19 cellular contexts compared by ENCODE assay signal in genomic region chr3:127472506-127472905, GRCh38.
DNase-seq lines count a peak whose midpoint lies in the region; ATAC-seq, FAIRE-seq and TF ChIP-seq lines count a peak whose summit lies in the region.
"Had no signal": no experiment of that assay in that cellular context is flagged by ENCODE, and none has a peak within 500 bp of the region (broad histone marks: within the 10 kb centered on the region; RNA-seq: fewer than 3 reads in every experiment).

No MANE protein-coding gene starts in this region.

- H2BK12ac ChIP-seq in H1 (ENCODE audit: low read depth, low read length) (no peak overlapping the region), neuronal stem cell (ENCODE audit: low read length) (no peak overlapping the region)

- no peaks in the 10 kb centered on the region for H3K9me3 Mint-ChIP-seq in stimulated activated effector memory CD8-positive, alpha-beta T cell treated with anti-CD3 and anti-CD28 coated beads, Interleukin-12 subunit alpha, Interleukin-12 subunit beta, amount 100 ng/mL, for 72 hours
- H3K9me3 Mint-ChIP-seq: CD4-positive, alpha-beta T cell had no signal

- H2BK5ac ChIP-seq in H1 (ENCODE audit: low read depth, low read length) (no peak overlapping the region), neuronal stem cell (ENCODE audit: low read length) (no peak overlapping the region)

- H3K9me3 ChIP-seq in H1 (ENCODE audit: insufficient read depth in 2 of 2, low read depth in 1 of 2, low read length in 1 of 2) (no peaks in the 10 kb centered on the region), neuronal stem cell (replicated peaks in 1 of 2; ENCODE audit: control insufficient read depth in 2 of 2, insufficient read depth in 1 of 2, low read depth in 1 of 2, low read length in 2 of 2) (peaks cover 0 to 6% of the 10 kb centered on the region in 2 donors), PC-9 (ENCODE audit: insufficient read depth, low read depth) (no peaks in the 10 kb centered on the region)
- H3K9me3 ChIP-seq: A549, Caco-2 had no signal

- no peak for TF ChIP-seq EP300 in H1 (IDR thresholded peaks at IDR 0.05; ENCODE audit: borderline replicate concordance in 1 of 2, low read depth in 2 of 2, low read length in 2 of 2)

- H3K4me2 ChIP-seq in H1 (ENCODE audit: insufficient read depth in 1 of 2, low read depth in 2 of 2, low read length in 2 of 2), result no peak overlapping the region
- H3K4me2 ChIP-seq in neuronal stem cell (ENCODE audit: insufficient read depth, low read length, poor library complexity, severe bottlenecking), result no peak overlapping the region
- no peak overlapping the region for H3K4me2 ChIP-seq in PC-9
- H3K4me2 ChIP-seq: A549 had no signal

- no peaks in the 10 kb centered on the region for H3K27me3 ChIP-seq in H1 (replicated peaks in 1 of 4; ENCODE audit: control insufficient read depth in 3 of 4, extremely low read depth in 1 of 4, insufficient read depth in 3 of 4, low read length in 3 of 4)
- peaks cover 0 to 17% (median 0%) of the 10 kb centered on the region in 3 experiments for H3K27me3 ChIP-seq in neuronal stem cell (ENCODE audit: control insufficient read depth in 3 of 3, insufficient read depth in 3 of 3, low read depth in 1 of 3, low read length in 3 of 3)
- H3K27me3 ChIP-seq in PC-9 (ENCODE audit: insufficient read depth, low read depth), result peaks cover 38% of the 10 kb centered on the region
- H3K27me3 ChIP-seq: BLaER1 treated with 17β-estradiol and CSF1 and Interleukin-3, amounts not matched to agents 10 nM and 100 nM had no signal

- DNase-seq in H1 (ENCODE audit: low read depth in 1 of 2, low spot score in 2 of 2) (no peak), neuronal stem cell (ENCODE audit: low spot score) (no peak), NCI-H2081 (lab: John Stamatoyannopoulos, UW) (no peak), PC-9 (no peak)
- DNase-seq in stimulated activated effector memory CD8-positive, alpha-beta T cell treated with anti-CD3 and anti-CD28 coated beads, Interleukin-12 subunit alpha, Interleukin-12 subunit beta, amount 100 ng/mL, for 72 hours (ENCODE audit: low spot score in 2 of 2), result no peak
- DNase-seq: AML-193; CD4-positive, alpha-beta T cell; CD8-positive, alpha-beta T cell; GF-D8 had no signal

- no peaks in the 10 kb centered on the region for H3K4me1 Mint-ChIP-seq in stimulated activated effector memory CD8-positive, alpha-beta T cell treated with anti-CD3 and anti-CD28 coated beads, Interleukin-12 subunit alpha, Interleukin-12 subunit beta, amount 100 ng/mL, for 72 hours
- H3K4me1 Mint-ChIP-seq: B cell had no signal

- H3K79me2 ChIP-seq in H1 (ENCODE audit: control insufficient read depth in 1 of 2, insufficient read depth in 2 of 2, low read length in 2 of 2) (no peaks in the 10 kb centered on the region), PC-9 (ENCODE audit: low read depth) (no peaks in the 10 kb centered on the region)

- POLR2A ChIA-PET in H1 (lab: Charles Lee; ENCODE audit: partially characterized antibody), result interaction anchor here (0.7 kb wide), 1 partner anchor 620 kb away, joined by 3 read pairs; no protein-coding TSS in a partner anchor
- POLR2A ChIA-PET in PC-9 (lab: Charles Lee; ENCODE audit: unreplicated experiment), result interaction anchor here (0.5 kb wide), 1 partner anchor 149 kb away, joined by 4 read pairs; no protein-coding TSS in a partner anchor

- H3K4me3 Mint-ChIP-seq in stimulated activated effector memory CD8-positive, alpha-beta T cell treated with anti-CD3 and anti-CD28 coated beads, Interleukin-12 subunit alpha, Interleukin-12 subunit beta, amount 100 ng/mL, for 72 hours, result no peak overlapping the region
- H3K4me3 Mint-ChIP-seq: B cell; CD4-positive, alpha-beta T cell; CD8-positive, alpha-beta T cell had no signal

- peak; percentile 9 for ATAC-seq in stimulated activated effector memory CD8-positive, alpha-beta T cell treated with anti-CD3 and anti-CD28 coated beads, Interleukin-12 subunit alpha, Interleukin-12 subunit beta, amount 100 ng/mL, for 72 hours
- ATAC-seq: CD8-positive, alpha-beta T cell had no signal

- H3K27ac ChIP-seq in H1 (ENCODE audit: low read depth, low read length), result no peak overlapping the region
- H3K27ac ChIP-seq in neuronal stem cell (replicated peaks; ENCODE audit: low read length), result no peak overlapping the region
- no peak overlapping the region for H3K27ac ChIP-seq in PC-9
- H3K27ac ChIP-seq: 22Rv1; A549; BLaER1 treated with 17β-estradiol and CSF1 and Interleukin-3, amounts not matched to agents 10 nM and 100 nM; C4-2B had no signal

- no peaks in the 10 kb centered on the region for H3K9me2 ChIP-seq in PC-9 (ENCODE audit: insufficient read depth)

- H3K18ac ChIP-seq in H1 (ENCODE audit: extremely low read depth, low read length) (no peak overlapping the region), neuronal stem cell (ENCODE audit: low read length) (peak overlapping the region; percentile 84)

- peak overlapping the region; percentile 61; the same call in 1 of the 2 replicates for H2BK20ac ChIP-seq in H1 (ENCODE audit: low read length)

- TF ChIP-seq CTCF in H1 (IDR thresholded peaks at IDR 0.05; ENCODE audit: control extremely low read depth in 1 of 3, insufficient read depth in 1 of 3, low read depth in 1 of 3, low read length in 3 of 3) (no peak), PC-9 (conservative IDR thresholded peaks at IDR 0.05) (no peak)

- H2AK5ac ChIP-seq in H1 (ENCODE audit: low read depth, low read length), result no peak overlapping the region
- H2AK5ac ChIP-seq in neuronal stem cell (ENCODE audit: low read depth, low read length), result peak overlapping the region; percentile 76

- no peak overlapping the region for H3K27ac Mint-ChIP-seq in stimulated activated effector memory CD8-positive, alpha-beta T cell treated with anti-CD3 and anti-CD28 coated beads, Interleukin-12 subunit alpha, Interleukin-12 subunit beta, amount 100 ng/mL, for 72 hours
- H3K27ac Mint-ChIP-seq: B cell; CD4-positive, alpha-beta T cell; CD8-positive, alpha-beta T cell had no signal

- CTCF ChIA-PET in H1 (lab: Charles Lee; ENCODE audit: partially characterized antibody), result interaction anchor here (0.5 to 7.3 kb wide), 29 partner anchors 9 to 963 kb away, joined by 3 to 74 read pairs (median 4); partner anchors contain the start of genes MCM2 and PRR20G
- CTCF ChIA-PET in PC-9 (lab: Charles Lee), result interaction anchor here (0.7 kb wide), 1 partner anchor 941 kb away, joined by 3 read pairs; no protein-coding TSS in a partner anchor

- no peak overlapping the region for H3K23ac ChIP-seq in H1 (ENCODE audit: insufficient read length)
- H3K23ac ChIP-seq in neuronal stem cell (ENCODE audit: low read depth, low read length, poor library complexity), result no peak overlapping the region

- BruUV-seq in PC-9 (replicated peaks; lab: Mats Ljungman, UMichigan), result no TSS peak

- no peak overlapping the region for H3K56ac ChIP-seq in H1 (replicated peaks; ENCODE audit: insufficient read length, low read depth, low read length)

- FAIRE-seq in H1 (lab: Jason Lieb, UNC), result no peak
- FAIRE-seq: A549, D721Med, G401.6, GM12891, GM19239 had no signal

- H4K5ac ChIP-seq in H1 (ENCODE audit: insufficient read length, low read depth, low read length), result no peak overlapping the region

- no peaks in the 10 kb centered on the region for H4K20me1 ChIP-seq in H1 (replicated peaks in 1 of 2; ENCODE audit: control insufficient read depth in 1 of 2, insufficient read depth in 2 of 2, low read length in 2 of 2)
- no peaks in the 10 kb centered on the region for H4K20me1 ChIP-seq in PC-9 (ENCODE audit: insufficient read depth)

- WGBS in H1 (ENCODE audit: extremely low coverage in 1 of 2, insufficient coverage in 1 of 2, insufficient read length in 1 of 2, insufficient replicate concordance in 2 of 2, low coverage in 1 of 2, low lambda C conversion rate in 2 of 2, missing lambda C conversion rate in 1 of 2), 2 experiments, result 84% methylated on average over 7 of the region's 11 CpGs; no CpG with 5 or more reads in 1 of the 2 experiments
- WGBS in neuronal stem cell (ENCODE audit: extremely low coverage in 2 of 2, insufficient read length in 2 of 2, insufficient replicate concordance in 1 of 2), 2 donors, result no CpG with 5 or more reads among the region's 11 CpGs

- no peak for TF ChIP-seq RAD21 in H1 (IDR thresholded peaks at IDR 0.05 in 1 of 2, conservative IDR thresholded peaks at IDR 0.05 in 1 of 2; ENCODE audit: low read depth in 2 of 2, low read length in 2 of 2)

- H3K79me1 ChIP-seq in H1 (ENCODE audit: low read depth, low read length) (no peaks in the 10 kb centered on the region), neuronal stem cell (ENCODE audit: low read depth, low read length) (no peaks in the 10 kb centered on the region)

- no peaks in the 10 kb centered on the region for H3K36me3 Mint-ChIP-seq in stimulated activated effector memory CD8-positive, alpha-beta T cell treated with anti-CD3 and anti-CD28 coated beads, Interleukin-12 subunit alpha, Interleukin-12 subunit beta, amount 100 ng/mL, for 72 hours
- H3K36me3 Mint-ChIP-seq: CD8-positive, alpha-beta T cell had no signal

- no peak overlapping the region for H3K9ac ChIP-seq in H1 (replicated peaks in 1 of 4; ENCODE audit: extremely low read depth in 1 of 4, low read depth in 3 of 4, low read length in 3 of 4)
- H3K9ac ChIP-seq in neuronal stem cell (ENCODE audit: low read depth, low read length, poor library complexity), result peak overlapping the region; percentile 70

- H3K4me1 ChIP-seq in H1 (replicated peaks in 1 of 4; ENCODE audit: control insufficient read depth in 3 of 4, insufficient read depth in 4 of 4, low read length in 3 of 4), result peaks cover 0 to 8% (median 3%) of the 10 kb centered on the region in 4 experiments; a peak in 3 of 7 replicates
- H3K4me1 ChIP-seq in neuronal stem cell (ENCODE audit: control insufficient read depth in 2 of 2, insufficient read depth in 1 of 2, low read depth in 1 of 2, low read length in 2 of 2), result peaks cover 0 to 3% of the 10 kb centered on the region in 2 donors
- H3K4me1 ChIP-seq in PC-9 (replicated peaks; ENCODE audit: insufficient read depth), result no peaks in the 10 kb centered on the region
- H3K4me1 ChIP-seq: A549 had no signal

- H2BK15ac ChIP-seq in H1 (ENCODE audit: low read length) (no peak overlapping the region), neuronal stem cell (ENCODE audit: low read length) (peak overlapping the region; percentile 61)

- intact Hi-C loops in PC-9 (cut with micrococcal nuclease; ENCODE audit: unreplicated experiment), result loop anchor here (5.0 kb wide), 2 partner anchors 490 to 950 kb away; partner anchors contain the start of genes CHST13 and PLXNA1

- H2AFZ ChIP-seq in H1 (ENCODE audit: low read length) (no peak overlapping the region), neuronal stem cell (ENCODE audit: low read length) (no peak overlapping the region), PC-9 (no peak overlapping the region)

- peak overlapping the region; percentile 12; the same call in 1 of the 2 replicates for H4K8ac ChIP-seq in H1 (ENCODE audit: extremely low read depth, insufficient read depth, low read length)
- no peak overlapping the region for H4K8ac ChIP-seq in neuronal stem cell (ENCODE audit: low read depth, low read length)

- H3K14ac ChIP-seq in H1 (ENCODE audit: insufficient read length) (no peak overlapping the region), neuronal stem cell (ENCODE audit: low read length) (no peak overlapping the region)

- no peak for TF ChIP-seq POLR2A in H1 (IDR thresholded peaks at IDR 0.05; ENCODE audit: control extremely low read depth in 1 of 2, low read depth in 2 of 2, low read length in 2 of 2)

- H3K4ac ChIP-seq in H1 (replicated peaks; ENCODE audit: insufficient read length, low read depth, low read length), result no peak overlapping the region
- H3K4ac ChIP-seq in neuronal stem cell (ENCODE audit: low read length), result no peak overlapping the region

- no peaks in the 10 kb centered on the region for H3F3A ChIP-seq in PC-9 (ENCODE audit: insufficient read depth, low read depth)

- no peaks in the 10 kb centered on the region; the same call in 1 of the 2 replicates for H3K23me2 ChIP-seq in H1 (ENCODE audit: low read depth, low read length)

- no peak overlapping the region for H2BK120ac ChIP-seq in H1 (replicated peaks; ENCODE audit: low read depth, low read length)
- H2BK120ac ChIP-seq in neuronal stem cell (ENCODE audit: low read depth, low read length), result no peak overlapping the region

- no peaks in the 10 kb centered on the region for H3K36me3 ChIP-seq in H1 (ENCODE audit: control insufficient read depth in 2 of 4, insufficient read depth in 4 of 4, low read length in 3 of 4)
- H3K36me3 ChIP-seq in neuronal stem cell (replicated peaks in 1 of 2; ENCODE audit: control insufficient read depth in 2 of 2, insufficient read depth in 2 of 2, low read length in 2 of 2), result no peaks in the 10 kb centered on the region
- H3K36me3 ChIP-seq in PC-9 (ENCODE audit: low read depth), result no peaks in the 10 kb centered on the region
- H3K36me3 ChIP-seq: BLaER1 treated with 17β-estradiol and CSF1 and Interleukin-3, amounts not matched to agents 10 nM and 100 nM had no signal

- H3K4me3 ChIP-seq in H1 (ENCODE audit: extremely low read depth in 1 of 4, insufficient read depth in 2 of 4, low read depth in 3 of 4, low read length in 4 of 4), result no peak overlapping the region
- H3K4me3 ChIP-seq in neuronal stem cell (ENCODE audit: low read length in 2 of 2), result no peak overlapping the region
- H3K4me3 ChIP-seq in PC-9, result no peak overlapping the region
- H3K4me3 ChIP-seq: A549; BLaER1 treated with 17β-estradiol and CSF1 and Interleukin-3, amounts not matched to agents 10 nM and 100 nM had no signal

- H4K91ac ChIP-seq in H1 (replicated peaks; ENCODE audit: insufficient read length, low read length) (no peak overlapping the region), neuronal stem cell (ENCODE audit: low read depth, low read length, poor library complexity) (no peak overlapping the region)
